ENCODE assay signal across 14 cellular contexts in genomic region chr14:49314756-49315155, GRCh38.
"Had no signal": no experiment of that assay in that cellular context is flagged by ENCODE, and none has a peak within 500 bp of the region (broad histone marks: within the 10 kb centered on the region; RNA-seq: fewer than 3 reads in every experiment).

No MANE protein-coding gene starts in this region.

- H3K9me3 ChIP-seq: heart left ventricle, neutrophil, psoas muscle, right lobe of liver had no signal

- H3K27ac ChIP-seq: dorsolateral prefrontal cortex, heart left ventricle, neutrophil, psoas muscle, right lobe of liver, skin epidermis had no signal

- H3K4me1 ChIP-seq: heart left ventricle, psoas muscle, right lobe of liver had no signal

- H3K4me3 ChIP-seq: dorsolateral prefrontal cortex, heart left ventricle, psoas muscle, right lobe of liver, skin epidermis had no signal

- H3K36me3 ChIP-seq: heart left ventricle, neutrophil, right lobe of liver had no signal

- DNase-seq: cortex of kidney; dorsolateral prefrontal cortex; effector CD8-positive, alpha-beta T cell; heart left ventricle; hypothalamus; mammary epithelial cell; naive thymus-derived CD4-positive, alpha-beta T cell; psoas muscle; retina; right lobe of liver; stimulated activated CD4-positive, alpha-beta T cell treated with anti-CD3 and anti-CD28 coated beads, Interleukin-2, amount 100 ng/mL, for 24 hours; stimulated activated naive CD4-positive, alpha-beta T cell treated with Interleukin-2 at 50 U/mL for 16 hours had no signal

- H3K27me3 ChIP-seq: dorsolateral prefrontal cortex, heart left ventricle, neutrophil, right lobe of liver had no signal
